Comparison of ENCODE assay signal across 19 cellular contexts in genomic region chr6:138655828-138656227, GRCh38.
A peak's percentile ranks its signal among the peaks of the same experiment; 100 is the strongest.
DNase-seq lines count a peak whose midpoint lies in the region; ATAC-seq and TF ChIP-seq lines count a peak whose summit lies in the region.
"Had no signal": no experiment of that assay in that cellular context is flagged by ENCODE, and none has a peak within 500 bp of the region (broad histone marks: within the 10 kb centered on the region; RNA-seq: fewer than 3 reads in every experiment).

No MANE protein-coding gene starts in this region.

- no peak overlapping the region; the same call in 2 of the 3 replicates for H2BK15ac ChIP-seq in IMR-90 (ENCODE audit: low read depth, low read length)

- no peaks in the 10 kb centered on the region for H3K79me2 ChIP-seq in OCI-LY3 (ENCODE audit: low read length)

- no peak for TF ChIP-seq RAD21 in IMR-90 (IDR thresholded peaks at IDR 0.05; ENCODE audit: low read length)

- no peak overlapping the region for H2AFZ ChIP-seq in IMR-90 (replicated peaks; ENCODE audit: low read length, poor library complexity)
- no peak overlapping the region for H2AFZ ChIP-seq in OCI-LY3 (ENCODE audit: low read depth, low read length)

- H3K14ac ChIP-seq in IMR-90 (replicated peaks; ENCODE audit: low read depth, low read length), result no peak overlapping the region

- no peak overlapping the region for H4K5ac ChIP-seq in IMR-90 (ENCODE audit: low read depth, low read length)

- TF ChIP-seq CTCF in IMR-90 (conservative IDR thresholded peaks at IDR 0.05; ENCODE audit: low read depth, low read length) (no peak), OCI-LY3 (IDR thresholded peaks at IDR 0.05; ENCODE audit: low read depth, low read length) (no peak), progenitor cell of endocrine pancreas (IDR thresholded peaks at IDR 0.05; ENCODE audit: unreplicated experiment) (no peak)
- TF ChIP-seq CTCF in CD8-positive, alpha-beta T cell (IDR thresholded peaks at IDR 0.05), result no peak

- CTCF ChIA-PET in IMR-90 (lab: Yijun Ruan, JAX), result interaction anchor here (0.8 kb wide), 1 partner anchor 8 kb away, joined by 3 read pairs; no protein-coding TSS in a partner anchor
- CTCF ChIA-PET in activated CD8-positive, alpha-beta memory T cell treated with anti-CD3 and anti-CD28 coated beads, Interleukin-2, amount 10 ng/mL, durations not matched to agents 7 days and 5 days (lab: Charles Lee), result interaction anchor here (1.2 kb wide), 1 partner anchor 8 kb away, joined by 3 read pairs; no protein-coding TSS in a partner anchor
- CTCF ChIA-PET in CD8-positive, alpha-beta T cell (lab: Charles Lee), result no interaction called here

- H3K36me3 ChIP-seq in IMR-90 (ENCODE audit: control insufficient read depth, insufficient read depth, low read length), result no peaks in the 10 kb centered on the region
- H3K36me3 ChIP-seq in OCI-LY3 (replicated peaks; ENCODE audit: low read depth, low read length), result no peaks in the 10 kb centered on the region
- no peaks in the 10 kb centered on the region for H3K36me3 ChIP-seq in CD8-positive, alpha-beta T cell (ENCODE audit: insufficient read depth, low read length)
- H3K36me3 ChIP-seq: esophagus muscularis mucosa, heart left ventricle, spleen had no signal

- no peaks in the 10 kb centered on the region for H4K20me1 ChIP-seq in IMR-90 (ENCODE audit: insufficient read depth, low read length)
- H4K20me1 ChIP-seq in OCI-LY3 (ENCODE audit: insufficient read depth, low read length), result no peaks in the 10 kb centered on the region

- peak overlapping the region in 1 of 2 experiments; percentile 37; a peak in 1 of 4 replicates for H4K8ac ChIP-seq in IMR-90 (ENCODE audit: low read depth in 2 of 2, low read length in 2 of 2)

- no peak overlapping the region for H3K4me3 Mint-ChIP-seq in progenitor cell of endocrine pancreas (ENCODE audit: low read depth)
- H3K4me3 Mint-ChIP-seq in activated CD8-positive, alpha-beta memory T cell treated with anti-CD3 and anti-CD28 coated beads, Interleukin-2, amount 10 ng/mL, durations not matched to agents 7 days and 5 days, result no peak overlapping the region
- H3K4me3 Mint-ChIP-seq in CD8-positive, alpha-beta T cell, result no peak overlapping the region
- H3K4me3 Mint-ChIP-seq: activated CD8-positive, alpha-beta T cell treated with anti-CD3 and anti-CD28 coated beads, Interleukin-2, amount 10 ng/mL, durations not matched to agents 7 days and 5 days; H9 had no signal

- H3K4me3 ChIP-seq in IMR-90 (ENCODE audit: insufficient read depth, low read depth, low read length) (no peak overlapping the region), OCI-LY3 (ENCODE audit: low read length) (peak overlapping the region; percentile 44)
- H3K4me3 ChIP-seq in CD8-positive, alpha-beta T cell (ENCODE audit: low read depth, low read length), result no peak overlapping the region
- H3K4me3 ChIP-seq: esophagus muscularis mucosa, heart left ventricle, psoas muscle, spleen had no signal

- peaks cover 2% of the 10 kb centered on the region; the same call in 1 of the 2 replicates for H3K4me1 ChIP-seq in IMR-90 (ENCODE audit: control insufficient read depth, insufficient read depth, low read length)
- peaks cover 38% of the 10 kb centered on the region for H3K4me1 ChIP-seq in OCI-LY3 (ENCODE audit: low read length)
- no peaks in the 10 kb centered on the region for H3K4me1 ChIP-seq in CD8-positive, alpha-beta T cell (ENCODE audit: insufficient read depth, low read length)
- H3K4me1 ChIP-seq: esophagus muscularis mucosa, psoas muscle had no signal

- no peaks in the 10 kb centered on the region for H3K27me3 ChIP-seq in IMR-90 (ENCODE audit: control insufficient read depth, insufficient read depth, low read length)
- peaks cover 7% of the 10 kb centered on the region for H3K27me3 ChIP-seq in OCI-LY3 (ENCODE audit: low read depth, low read length)
- H3K27me3 ChIP-seq in CD8-positive, alpha-beta T cell (ENCODE audit: insufficient read depth, low read length), result no peaks in the 10 kb centered on the region
- H3K27me3 ChIP-seq: esophagus muscularis mucosa, heart left ventricle, spleen had no signal

- in situ Hi-C loops in IMR-90 (cut with MboI; ENCODE audit: low sequenced_read_pairs), result no loop called here

- H3K4me2 ChIP-seq in IMR-90 (ENCODE audit: low read depth, low read length), result no peak overlapping the region
- H3K4me2 ChIP-seq in OCI-LY3 (ENCODE audit: low read length), result peak overlapping the region; percentile 88

- H3K18ac ChIP-seq in IMR-90 (ENCODE audit: low read depth, low read length), result no peak overlapping the region

- H3K79me1 ChIP-seq in IMR-90 (ENCODE audit: low read depth in 1 of 2, low read length in 2 of 2), result peaks cover 7 to 33% of the 10 kb centered on the region in 2 experiments

- H3K56ac ChIP-seq in IMR-90 (ENCODE audit: extremely low read depth, insufficient read depth, low read length), result no peak overlapping the region

- BruUV-seq in IMR-90 (replicated peaks; lab: Mats Ljungman, UMichigan), result no TSS peak

- H3K9me3 ChIP-seq in IMR-90 (ENCODE audit: control insufficient read depth, insufficient read depth, low read length), result no peaks in the 10 kb centered on the region
- H3K9me3 ChIP-seq in OCI-LY3 (ENCODE audit: insufficient read depth, low read length), result no peaks in the 10 kb centered on the region
- no peaks in the 10 kb centered on the region for H3K9me3 ChIP-seq in CD8-positive, alpha-beta T cell (ENCODE audit: low read length)
- H3K9me3 ChIP-seq: esophagus muscularis mucosa, heart left ventricle, psoas muscle, spleen had no signal

- ATAC-seq in IMR-90 (ENCODE audit: low read depth), result no peak
- no peak for ATAC-seq in activated CD8-positive, alpha-beta memory T cell treated with anti-CD3 and anti-CD28 coated beads, Interleukin-2, amount 10 ng/mL, durations not matched to agents 7 days and 5 days
- ATAC-seq in CD8-positive, alpha-beta T cell, result no peak
- ATAC-seq: activated CD8-positive, alpha-beta T cell treated with anti-CD3 and anti-CD28 coated beads, Interleukin-2, amount 10 ng/mL, durations not matched to agents 7 days and 5 days; heart left ventricle; psoas muscle; Right ventricle myocardium inferior had no signal

- no peaks in the 10 kb centered on the region for H3K27me3 Mint-ChIP-seq in progenitor cell of endocrine pancreas
- peaks cover 45% of the 10 kb centered on the region for H3K27me3 Mint-ChIP-seq in activated CD8-positive, alpha-beta memory T cell treated with anti-CD3 and anti-CD28 coated beads, Interleukin-2, amount 10 ng/mL, durations not matched to agents 7 days and 5 days
- peaks cover 12% of the 10 kb centered on the region for H3K27me3 Mint-ChIP-seq in CD8-positive, alpha-beta T cell (ENCODE audit: low read depth)

- H4K91ac ChIP-seq in IMR-90 (ENCODE audit: insufficient read depth, low read depth, low read length), result no peak overlapping the region

- intact Hi-C loops in IMR-90 (cut with micrococcal nuclease), result no loop called here
- intact Hi-C loops in CD8-positive, alpha-beta T cell (cut with DNase I, micrococcal nuclease), result no loop called here

- no peak overlapping the region for H2AK5ac ChIP-seq in IMR-90 (ENCODE audit: low read depth, low read length)

- H3K9ac ChIP-seq in IMR-90 (ENCODE audit: low read depth, low read length) (no peak overlapping the region), OCI-LY3 (ENCODE audit: low read length) (no peak overlapping the region)

- H3K9me3 Mint-ChIP-seq in progenitor cell of endocrine pancreas (ENCODE audit: low read depth), result no peaks in the 10 kb centered on the region
- no peaks in the 10 kb centered on the region for H3K9me3 Mint-ChIP-seq in activated CD8-positive, alpha-beta memory T cell treated with anti-CD3 and anti-CD28 coated beads, Interleukin-2, amount 10 ng/mL, durations not matched to agents 7 days and 5 days (ENCODE audit: low read depth)
- no peaks in the 10 kb centered on the region for H3K9me3 Mint-ChIP-seq in CD8-positive, alpha-beta T cell
- H3K9me3 Mint-ChIP-seq: H9 had no signal

- no peak for DNase-seq in IMR-90
- peak; percentile 7 for DNase-seq in dermis blood vessel endothelial cell
- no peak for DNase-seq in progenitor cell of endocrine pancreas (ENCODE audit: low spot score, unreplicated experiment)
- DNase-seq in stimulated activated CD4-positive, alpha-beta T cell treated with anti-CD3 and anti-CD28 coated beads, Interleukin-12 subunit alpha, Interleukin-12 subunit beta, amount 100 ng/mL, for 4 hours, result no peak
- DNase-seq in activated CD8-positive, alpha-beta memory T cell treated with anti-CD3 and anti-CD28 coated beads, Interleukin-2, amount 10 ng/mL, durations not matched to agents 7 days and 5 days, result no peak
- no peak for DNase-seq in HUDEP-2 (lab: John Stamatoyannopoulos, UW; ENCODE audit: unreplicated experiment in 76 of 76)
- no peak for DNase-seq in CD8-positive, alpha-beta T cell
- DNase-seq: activated CD4-positive, CD25-positive, alpha-beta regulatory T cell; activated CD8-positive, alpha-beta T cell treated with anti-CD3 and anti-CD28 coated beads, Interleukin-2, amount 10 ng/mL, durations not matched to agents 7 days and 5 days; EL; H9; heart left ventricle; islet precursor cell; NCI-H226; psoas muscle; spleen had no signal

- H2BK20ac ChIP-seq in IMR-90 (ENCODE audit: low read depth, low read length), result no peak overlapping the region

- peaks cover 4% of the 10 kb centered on the region; the same call in 1 of the 2 replicates for H3K9me1 ChIP-seq in IMR-90 (ENCODE audit: insufficient read depth, low read length)

- H2BK120ac ChIP-seq in IMR-90 (ENCODE audit: low read depth, low read length), result no peak overlapping the region

- POLR2A ChIA-PET in IMR-90 (lab: Charles Lee; ENCODE audit: unreplicated experiment), result no interaction called here
- POLR2A ChIA-PET in CD8-positive, alpha-beta T cell (lab: Charles Lee), result no interaction called here

- H2AK9ac ChIP-seq in IMR-90 (replicated peaks; ENCODE audit: low read depth, low read length, poor library complexity), result no peak overlapping the region

- TF ChIP-seq POLR2A in IMR-90 (IDR thresholded peaks at IDR 0.05; ENCODE audit: low read depth, low read length), result no peak

- dilution Hi-C loops in IMR-90 (cut with HindIII; ENCODE audit: low sequenced_read_pairs, unreplicated experiment), result no loop called here

- H3K27ac Mint-ChIP-seq in progenitor cell of endocrine pancreas, result peak overlapping the region; percentile 12
- no peak overlapping the region for H3K27ac Mint-ChIP-seq in activated CD8-positive, alpha-beta memory T cell treated with anti-CD3 and anti-CD28 coated beads, Interleukin-2, amount 10 ng/mL, durations not matched to agents 7 days and 5 days
- H3K27ac Mint-ChIP-seq in CD8-positive, alpha-beta T cell, result no peak overlapping the region
- H3K27ac Mint-ChIP-seq: activated CD8-positive, alpha-beta T cell treated with anti-CD3 and anti-CD28 coated beads, Interleukin-2, amount 10 ng/mL, durations not matched to agents 7 days and 5 days had no signal

- peak overlapping the region; percentile 51 for H3K23ac ChIP-seq in IMR-90 (ENCODE audit: low read depth, low read length)

- WGBS in IMR-90 (ENCODE audit: extremely low coverage in 2 of 2, insufficient read length in 1 of 2), 2 experiments, result 100% methylated on average over 4 of the region's 6 CpGs; no CpG with 5 or more reads in 1 of the 2 experiments

- no peak overlapping the region for H2BK5ac ChIP-seq in IMR-90 (ENCODE audit: low read depth, low read length, poor library complexity, severe bottlenecking)

- H3K4me1 Mint-ChIP-seq in progenitor cell of endocrine pancreas (ENCODE audit: low read depth), result peaks cover 2% of the 10 kb centered on the region
- peaks cover 17% of the 10 kb centered on the region for H3K4me1 Mint-ChIP-seq in activated CD8-positive, alpha-beta memory T cell treated with anti-CD3 and anti-CD28 coated beads, Interleukin-2, amount 10 ng/mL, durations not matched to agents 7 days and 5 days
- peaks cover 9% of the 10 kb centered on the region for H3K4me1 Mint-ChIP-seq in CD8-positive, alpha-beta T cell (ENCODE audit: low read depth)

- H3K36me3 Mint-ChIP-seq in progenitor cell of endocrine pancreas (ENCODE audit: insufficient read depth), result no peaks in the 10 kb centered on the region
- no peaks in the 10 kb centered on the region for H3K36me3 Mint-ChIP-seq in activated CD8-positive, alpha-beta memory T cell treated with anti-CD3 and anti-CD28 coated beads, Interleukin-2, amount 10 ng/mL, durations not matched to agents 7 days and 5 days
- no peaks in the 10 kb centered on the region for H3K36me3 Mint-ChIP-seq in CD8-positive, alpha-beta T cell

- H3K27ac ChIP-seq in IMR-90 (ENCODE audit: insufficient read depth, low read length) (no peak overlapping the region), OCI-LY3 (ENCODE audit: low read length) (no peak overlapping the region)
- no peak overlapping the region for H3K27ac ChIP-seq in CD8-positive, alpha-beta T cell (ENCODE audit: low read depth, low read length)
- H3K27ac ChIP-seq: esophagus muscularis mucosa, psoas muscle, spleen had no signal

- peak overlapping the region; percentile 38; the same call in 1 of the 2 replicates for H3K4ac ChIP-seq in IMR-90 (ENCODE audit: low read depth, low read length)
